18 cellular contexts compared by ENCODE assay signal in the genomic region with DNA sequence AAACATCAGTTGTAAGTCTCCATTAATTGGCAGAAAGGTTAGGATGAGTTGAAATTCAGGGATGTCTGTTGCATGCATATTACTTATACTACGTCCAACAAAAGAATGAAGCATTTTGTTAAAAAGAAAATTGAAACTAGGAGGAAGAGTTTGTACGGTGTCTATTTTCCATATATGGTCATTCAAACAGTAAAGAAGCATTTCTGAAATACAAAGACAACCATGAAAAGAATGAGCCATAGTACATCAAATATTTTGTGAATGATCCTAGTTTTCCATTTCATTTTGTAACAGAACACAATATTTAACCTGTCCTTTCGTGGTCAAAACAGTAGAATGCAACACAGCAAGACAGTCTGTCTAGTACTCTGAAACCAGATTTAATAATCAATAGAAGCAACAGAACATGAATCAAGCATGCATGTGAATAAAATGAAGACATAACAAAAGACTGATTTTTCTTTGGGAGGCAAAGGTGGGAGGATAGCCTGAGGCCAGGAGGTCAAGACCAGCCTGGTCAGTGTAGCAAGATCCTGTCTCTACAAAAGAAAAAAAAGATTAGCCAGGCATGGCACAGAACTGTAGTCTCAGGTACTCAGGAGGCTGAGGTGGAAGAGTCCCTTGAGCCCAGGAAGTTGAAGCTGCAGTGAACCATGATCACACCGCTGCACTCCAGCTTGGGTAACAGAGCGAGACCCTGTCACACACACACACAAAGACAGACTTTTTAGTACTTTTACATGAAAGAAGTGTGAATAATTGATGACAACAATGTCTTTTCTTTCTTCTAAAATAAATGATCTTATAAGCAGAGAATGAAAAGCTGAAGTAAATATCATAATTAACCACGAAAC.
DNase-seq lines count a peak whose midpoint lies in the region; ATAC-seq and TF ChIP-seq lines count a peak whose summit lies in the region.
"Had no signal": no experiment of that assay in that cellular context is flagged by ENCODE, and none has a peak within 500 bp of the region (broad histone marks: within the 10 kb centered on the region; RNA-seq: fewer than 3 reads in every experiment).

No MANE protein-coding gene starts in this region.

- H3K4me3 Mint-ChIP-seq in CD4-positive, alpha-beta T cell: no peak overlapping the region
- H3K4me3 Mint-ChIP-seq: activated CD4-positive, alpha-beta memory T cell treated with anti-CD3 and anti-CD28 coated beads for 36 hours; activated T-helper 17 cell treated with anti-CD3 and anti-CD28 coated beads, Interleukin-2, amount 50 U/mL, for 72 hours had no signal

- H3K4me2 ChIP-seq in IMR-90 (ENCODE audit: low read depth, low read length) (peak overlapping the region; percentile 18; the same call in 1 of the 2 replicates), osteoblast (ENCODE audit: insufficient read depth, low read length) (no peak overlapping the region)
- H3K4me2 ChIP-seq: SK-N-SH had no signal

- no peaks in the 10 kb centered on the region for H3K79me2 ChIP-seq in osteoblast (ENCODE audit: insufficient read depth, low read length)

- no CpG with 5 or more reads among the region's 6 CpGs for WGBS in IMR-90 (ENCODE audit: extremely low coverage in 2 of 2, insufficient read length in 1 of 2), 2 experiments

- ATAC-seq in IMR-90 (ENCODE audit: low read depth): peak; percentile 70
- ATAC-seq in CD4-positive, alpha-beta T cell (ENCODE audit: poor library complexity): no peak
- ATAC-seq: activated T-helper 17 cell treated with anti-CD3 and anti-CD28 coated beads, Interleukin-2, amount 50 U/mL, for 72 hours; left lobe of liver; psoas muscle had no signal

- peak overlapping the region; percentile 57 for H2AFZ ChIP-seq in IMR-90 (replicated peaks; ENCODE audit: low read length, poor library complexity)
- peak overlapping the region; percentile 32 for H2AFZ ChIP-seq in osteoblast (ENCODE audit: low read length)

- no TSS peak for BruUV-seq in IMR-90 (replicated peaks; lab: Mats Ljungman, UMichigan)

- peak; percentile 25 for DNase-seq in GM12865 (ENCODE audit: low read depth)
- peak; percentile 46 for DNase-seq in IMR-90
- DNase-seq in dedifferentiated amniotic fluid mesenchymal stem cell (ENCODE audit: extremely low spot score): peak; percentile 49
- DNase-seq in osteoblast (ENCODE audit: insufficient read length, low spot score, missing footprints): no peak
- no peak for DNase-seq in GM13976 (ENCODE audit: low spot score)
- no peak for DNase-seq in T-helper 9 cell
- no peak for DNase-seq in SIG-M5 treated with dmso at 0.1 percent for 504 hours (lab: John Stamatoyannopoulos, UW; ENCODE audit: unreplicated experiment)
- no peak for DNase-seq in CD4-positive, alpha-beta T cell
- DNase-seq: activated CD4-positive, alpha-beta memory T cell treated with anti-CD3 and anti-CD28 coated beads for 36 hours; amniotic stem cell; cortex of kidney; erythroblast; hypothalamus; NCI-H524; SK-N-SH had no signal

- peak overlapping the region; percentile 94 for H2AK5ac ChIP-seq in IMR-90 (ENCODE audit: low read depth, low read length)

- H4K91ac ChIP-seq in IMR-90 (ENCODE audit: insufficient read depth, low read depth, low read length): peak overlapping the region; percentile 93

- peak overlapping the region; percentile 78; the same call in 2 of the 3 replicates for H2BK15ac ChIP-seq in IMR-90 (ENCODE audit: low read depth, low read length)

- no peaks in the 10 kb centered on the region for H3K27me3 Mint-ChIP-seq in CD4-positive, alpha-beta T cell
- H3K27me3 Mint-ChIP-seq: activated CD4-positive, alpha-beta memory T cell treated with anti-CD3 and anti-CD28 coated beads for 36 hours; activated T-helper 17 cell treated with anti-CD3 and anti-CD28 coated beads, Interleukin-2, amount 50 U/mL, for 72 hours had no signal

- H2BK5ac ChIP-seq in IMR-90 (ENCODE audit: low read depth, low read length, poor library complexity, severe bottlenecking): peak overlapping the region; percentile 70

- CTCF ChIA-PET in IMR-90 (lab: Yijun Ruan, JAX): no interaction called here
- CTCF ChIA-PET in CD4-positive, alpha-beta T cell (lab: Charles Lee): no interaction called here

- H3K9me1 ChIP-seq in IMR-90 (ENCODE audit: insufficient read depth, low read length): peaks cover 4% of the 10 kb centered on the region

- H3K27ac ChIP-seq in IMR-90 (ENCODE audit: insufficient read depth, low read length) (peak overlapping the region; percentile 55), osteoblast (ENCODE audit: low read depth, low read length) (peak overlapping the region; percentile 62)
- H3K27ac ChIP-seq in CD4-positive, alpha-beta T cell (ENCODE audit: low read depth, low read length): no peak overlapping the region
- H3K27ac ChIP-seq: psoas muscle had no signal

- intact Hi-C loops in IMR-90 (cut with micrococcal nuclease): loop anchor here (5.0 to 10.0 kb wide), 4 partner anchors 197 to 420 kb away; no protein-coding TSS in a partner anchor
- intact Hi-C loops in CD4-positive, alpha-beta T cell (cut with DNase I, micrococcal nuclease): no loop called here

- H3K27ac Mint-ChIP-seq in CD4-positive, alpha-beta T cell: no peak overlapping the region
- H3K27ac Mint-ChIP-seq: activated CD4-positive, alpha-beta memory T cell treated with anti-CD3 and anti-CD28 coated beads for 36 hours; activated T-helper 17 cell treated with anti-CD3 and anti-CD28 coated beads, Interleukin-2, amount 50 U/mL, for 72 hours had no signal

- H2BK120ac ChIP-seq in IMR-90 (ENCODE audit: low read depth, low read length): peak overlapping the region; percentile 93

- H3K56ac ChIP-seq in IMR-90 (ENCODE audit: extremely low read depth, insufficient read depth, low read length): peak overlapping the region; percentile 13; the same call in 1 of the 2 replicates

- TF ChIP-seq RAD21 in IMR-90 (IDR thresholded peaks at IDR 0.05; ENCODE audit: low read length): no peak

- dilution Hi-C loops in IMR-90 (cut with HindIII; ENCODE audit: low sequenced_read_pairs, unreplicated experiment): no loop called here

- no peaks in the 10 kb centered on the region for H3K79me1 ChIP-seq in IMR-90 (ENCODE audit: low read depth in 1 of 2, low read length in 2 of 2)

- H3K36me3 Mint-ChIP-seq in CD4-positive, alpha-beta T cell (ENCODE audit: low read depth): no peaks in the 10 kb centered on the region
- H3K36me3 Mint-ChIP-seq: activated CD4-positive, alpha-beta memory T cell treated with anti-CD3 and anti-CD28 coated beads for 36 hours had no signal

- H4K20me1 ChIP-seq in IMR-90 (ENCODE audit: insufficient read depth, low read length): no peaks in the 10 kb centered on the region
- H4K20me1 ChIP-seq in osteoblast (ENCODE audit: insufficient read depth, low read length): no peaks in the 10 kb centered on the region

- H4K5ac ChIP-seq in IMR-90 (ENCODE audit: low read depth, low read length): peak overlapping the region; percentile 66

- POLR2A ChIA-PET in IMR-90 (lab: Charles Lee; ENCODE audit: unreplicated experiment): no interaction called here
- POLR2A ChIA-PET in CD4-positive, alpha-beta T cell (lab: Charles Lee): no interaction called here

- H3K36me3 ChIP-seq in IMR-90 (ENCODE audit: control insufficient read depth, insufficient read depth, low read length) (no peaks in the 10 kb centered on the region), osteoblast (ENCODE audit: insufficient read depth, low read length) (no peaks in the 10 kb centered on the region)

- H3K9me3 Mint-ChIP-seq in CD4-positive, alpha-beta T cell: no peaks in the 10 kb centered on the region

- no peak for TF ChIP-seq CTCF in GM12865 (IDR thresholded peaks at IDR 0.05; ENCODE audit: insufficient read depth, low read depth, low read length, missing control alignments)
- TF ChIP-seq CTCF in IMR-90 (conservative IDR thresholded peaks at IDR 0.05; ENCODE audit: low read depth, low read length): no peak
- no peak for TF ChIP-seq CTCF in osteoblast (IDR thresholded peaks at IDR 0.05; ENCODE audit: extremely low read depth, low read depth, low read length)
- no peak for TF ChIP-seq CTCF in GM13976 (IDR thresholded peaks at IDR 0.05; ENCODE audit: borderline replicate concordance, control extremely low read depth, extremely low read depth, insufficient read depth, missing control alignments)
- no peak for TF ChIP-seq CTCF in CD4-positive, alpha-beta T cell (IDR thresholded peaks at IDR 0.05)

- H3K4me1 ChIP-seq in IMR-90 (ENCODE audit: control insufficient read depth, insufficient read depth, low read length) (peaks cover 9% of the 10 kb centered on the region), osteoblast (ENCODE audit: insufficient read depth, low read length) (peaks cover 3% of the 10 kb centered on the region)
- H3K4me1 ChIP-seq: psoas muscle had no signal

- H3K4ac ChIP-seq in IMR-90 (ENCODE audit: low read depth, low read length): peak overlapping the region; percentile 97

- in situ Hi-C loops in IMR-90 (cut with MboI; ENCODE audit: low sequenced_read_pairs) (no loop called here), GM13976 (cut with MboI; ENCODE audit: low sequenced_read_pairs, unreplicated experiment) (no loop called here)

- H3K27me3 ChIP-seq in IMR-90 (ENCODE audit: control insufficient read depth, insufficient read depth, low read length) (no peaks in the 10 kb centered on the region), osteoblast (ENCODE audit: insufficient read depth, low read length) (no peaks in the 10 kb centered on the region)
- no peaks in the 10 kb centered on the region for H3K27me3 ChIP-seq in CD4-positive, alpha-beta T cell (ENCODE audit: control insufficient read depth, insufficient read depth, low read length)

- no peaks in the 10 kb centered on the region for H3K4me1 Mint-ChIP-seq in CD4-positive, alpha-beta T cell (ENCODE audit: low read depth)
- H3K4me1 Mint-ChIP-seq: activated T-helper 17 cell treated with anti-CD3 and anti-CD28 coated beads, Interleukin-2, amount 50 U/mL, for 72 hours had no signal

- peak overlapping the region; percentile 70 for H3K18ac ChIP-seq in IMR-90 (ENCODE audit: low read depth, low read length)

- no peak for TF ChIP-seq POLR2A in IMR-90 (IDR thresholded peaks at IDR 0.05; ENCODE audit: low read depth, low read length)

- peak overlapping the region; percentile 96 for H3K14ac ChIP-seq in IMR-90 (replicated peaks; ENCODE audit: low read depth, low read length)

- peak overlapping the region; percentile 96 for H2BK20ac ChIP-seq in IMR-90 (ENCODE audit: low read depth, low read length)

- peak overlapping the region; percentile 16 for H3K9ac ChIP-seq in IMR-90 (ENCODE audit: low read depth, low read length)
- H3K9ac ChIP-seq: SK-N-SH had no signal

- H2AK9ac ChIP-seq in IMR-90 (replicated peaks; ENCODE audit: low read depth, low read length, poor library complexity): no peak overlapping the region

- peak overlapping the region; percentile 89 for H3K23ac ChIP-seq in IMR-90 (ENCODE audit: low read depth, low read length)

- H3K4me3 ChIP-seq in GM12865 (ENCODE audit: low read depth, low read length) (no peak overlapping the region), IMR-90 (ENCODE audit: insufficient read depth, low read depth, low read length) (no peak overlapping the region), osteoblast (ENCODE audit: insufficient read depth, low read length) (no peak overlapping the region)
- H3K4me3 ChIP-seq: psoas muscle had no signal

- peak overlapping the region; percentile 69 to 99 for H4K8ac ChIP-seq in IMR-90 (ENCODE audit: low read depth in 2 of 2, low read length in 2 of 2)

- H3K9me3 ChIP-seq in IMR-90 (ENCODE audit: control insufficient read depth, insufficient read depth, low read length) (no peaks in the 10 kb centered on the region), osteoblast (ENCODE audit: low read depth, low read length) (no peaks in the 10 kb centered on the region)
- no peaks in the 10 kb centered on the region for H3K9me3 ChIP-seq in CD4-positive, alpha-beta T cell (ENCODE audit: control insufficient read depth, low read length)
- H3K9me3 ChIP-seq: psoas muscle, SK-N-SH had no signal

Comparison
In these comparisons a context has a peak if more than half of its experiments do, and no peak if none do; other contexts are left out.
1. DNase-seq: peak in GM12865 (single experiment), IMR-90 (single experiment) and dedifferentiated amniotic fluid mesenchymal stem cell (single experiment); none in osteoblast (single experiment), GM13976 (single experiment), T-helper 9 cell (single experiment), SIG-M5 treated with dmso at 0.1 percent for 504 hours (single experiment) and CD4-positive, alpha-beta T cell (0 of 10).